Comparison of ENCODE assay signal across 18 cellular contexts in genomic region chr7:48839108-48839507, GRCh38.
"Had no signal": no experiment of that assay in that cellular context is flagged by ENCODE, and none has a peak within 500 bp of the region (broad histone marks: within the 10 kb centered on the region; RNA-seq: fewer than 3 reads in every experiment).

No MANE protein-coding gene starts in this region.

- ATAC-seq: activated CD8-positive, alpha-beta memory T cell treated with anti-CD3 and anti-CD28 coated beads, Interleukin-2, amount 10 ng/mL, durations not matched to agents 7 days and 5 days; effector memory CD8-positive, alpha-beta T cell; upper lobe of right lung had no signal

- H3K27me3 ChIP-seq: upper lobe of right lung had no signal

- DNase-seq: activated CD4-positive, alpha-beta memory T cell treated with anti-CD3 and anti-CD28 coated beads, Interleukin-2, amount 10 ng/mL, durations not matched to agents 7 days and 5 days; activated CD4-positive, alpha-beta T cell treated with anti-CD3 and anti-CD28 coated beads for 48 hours; activated CD4-positive, CD25-positive, alpha-beta regulatory T cell; activated CD8-positive, alpha-beta memory T cell treated with anti-CD3 and anti-CD28 coated beads, Interleukin-2, amount 10 ng/mL, durations not matched to agents 7 days and 5 days; activated naive CD8-positive, alpha-beta T cell treated with anti-CD3 and anti-CD28 coated beads for 36 hours; amniotic stem cell; effector memory CD8-positive, alpha-beta T cell; foreskin melanocyte; hypothalamus; islet precursor cell; midbrain; nephron progenitor cell; occipital lobe; posterior cingulate gyrus; stimulated activated CD8-positive, alpha-beta memory T cell treated with anti-CD3 and anti-CD28 coated beads, Interleukin-4, amount 100 ng/mL, for 48 hours; stimulated activated naive CD4-positive, alpha-beta T cell; upper lobe of right lung had no signal

- H3K27ac ChIP-seq: upper lobe of right lung had no signal

- H3K4me1 ChIP-seq: upper lobe of right lung had no signal

- H3K9me3 ChIP-seq: upper lobe of right lung had no signal

- H3K36me3 ChIP-seq: upper lobe of right lung had no signal

- H3K4me3 ChIP-seq: lung, upper lobe of right lung had no signal
